Comparison of ENCODE assay signal across 8 cellular contexts in the genomic region with DNA sequence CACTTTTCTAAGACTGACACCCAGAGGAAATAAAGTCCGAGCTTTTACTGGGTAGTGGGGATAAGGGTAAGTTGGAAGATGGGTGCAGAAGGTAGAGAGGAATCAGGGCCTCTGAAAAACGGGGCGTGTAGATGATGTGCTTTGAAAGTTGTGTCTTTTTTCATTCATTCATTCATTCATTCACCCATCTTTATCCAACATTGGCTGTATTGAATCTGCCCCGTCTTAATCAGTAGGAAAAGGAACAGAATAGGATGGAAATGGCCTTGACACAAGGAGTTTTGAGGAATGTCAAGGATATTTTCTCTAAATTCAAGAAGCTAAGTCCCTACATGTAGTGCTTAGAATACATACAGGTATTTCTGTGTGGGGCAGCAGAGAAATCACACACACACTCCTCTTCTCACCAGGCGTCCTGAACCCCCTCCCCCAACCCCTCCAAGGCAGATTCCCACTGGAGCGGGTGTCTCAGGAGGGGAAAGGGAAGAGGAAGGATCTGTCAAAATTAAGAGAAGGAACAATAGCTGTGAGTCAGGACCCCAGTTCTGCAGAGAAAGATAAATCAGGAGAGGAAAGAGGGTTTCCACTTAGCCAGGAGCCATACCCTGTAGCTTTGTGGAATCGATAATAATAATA. TPM values are rescaled to one million over a fixed set of nuclear protein-coding genes. Genes with fewer than 3 reads are reported as not detected.
DNase-seq lines count a peak whose midpoint lies in the region; ATAC-seq and TF ChIP-seq lines count a peak whose summit lies in the region.

No MANE protein-coding gene starts in this region.

- peaks cover 41% of the 10 kb centered on the region for H3K27me3 Mint-ChIP-seq in activated T-cell treated with anti-CD3 and anti-CD28 coated beads, Interleukin-2, amount 50 U/mL, for 24 hours

- whole genome bisulfite sequencing in lung, 2 donors, result 7 to 11% methylated on average over 7 of the region's 7 CpGs
- WGBS in tibial nerve, 2 donors, result 16 to 20% methylated on average over 7 of the region's 7 CpGs

- peaks cover 0 to 28% of the 10 kb centered on the region in 2 donors for H3K27me3 ChIP-seq in breast epithelium
- H3K27me3 ChIP-seq in lung (ENCODE audit: control insufficient read depth, insufficient read depth), result no peaks in the 10 kb centered on the region
- H3K27me3 ChIP-seq in tibial nerve, result peaks cover 0 to 39% of the 10 kb centered on the region in 2 donors

- no peak overlapping the region for H3K27ac Mint-ChIP-seq in activated T-cell treated with anti-CD3 and anti-CD28 coated beads, Interleukin-2, amount 50 U/mL, for 24 hours

- H3K9me3 Mint-ChIP-seq in activated T-cell treated with anti-CD3 and anti-CD28 coated beads, Interleukin-2, amount 50 U/mL, for 24 hours, result no peaks in the 10 kb centered on the region

- H3K36me3 ChIP-seq in breast epithelium (no peaks in the 10 kb centered on the region), lung (ENCODE audit: control insufficient read depth in 2 of 2, insufficient read depth in 2 of 2, low read length in 2 of 2) (no peaks in the 10 kb centered on the region), tibial nerve (no peaks in the 10 kb centered on the region)

- intact Hi-C loops in breast epithelium (cut with DNase I; ENCODE audit: low total_unique reads), result no loop called here

- TF ChIP-seq CTCF in breast epithelium (IDR thresholded peaks at IDR 0.05) (no peak), lung (IDR thresholded peaks at IDR 0.05; ENCODE audit: control extremely low read depth, extremely low read depth) (no peak), tibial nerve (IDR thresholded peaks at IDR 0.05) (no peak)

- H3K4me3 ChIP-seq in breast epithelium (peak overlapping the region; percentile 56 to 86 (median 59)), lung (peak overlapping the region; percentile 55), tibial nerve (peak overlapping the region; percentile 35 to 75 (median 69))

- peaks cover 7% of the 10 kb centered on the region for H3K4me1 Mint-ChIP-seq in activated T-cell treated with anti-CD3 and anti-CD28 coated beads, Interleukin-2, amount 50 U/mL, for 24 hours (ENCODE audit: low read depth)

- H3K36me3 Mint-ChIP-seq in activated T-cell treated with anti-CD3 and anti-CD28 coated beads, Interleukin-2, amount 50 U/mL, for 24 hours (ENCODE audit: low read depth), result no peaks in the 10 kb centered on the region

- H3K4me1 ChIP-seq in breast epithelium (no peaks in the 10 kb centered on the region), lung (ENCODE audit: control insufficient read depth in 2 of 2, insufficient read depth in 2 of 2, low read length in 2 of 2) (peaks cover 9 to 15% of the 10 kb centered on the region in 2 donors), tibial nerve (peaks cover 0 to 23% (median 8%) of the 10 kb centered on the region in 4 donors)

- peak; percentile 2 for DNase-seq in activated T-cell treated with anti-CD3 and anti-CD28 coated beads, Interleukin-2, amount 50 U/mL, for 24 hours
- no peak for DNase-seq in activated T-cell treated with anti-CD3 and anti-CD28 coated beads, Interleukin-2, amount 50 U/mL, for 1 hour
- DNase-seq in breast epithelium (ENCODE audit: low spot score in 2 of 2) (no peak), lung (ENCODE audit: low spot score) (no peak), tibial nerve (ENCODE audit: low spot score in 2 of 2) (no peak), mesenteric fat pad (ENCODE audit: low spot score) (no peak), NCI-H748 treated with DMSO at 0.1 percent for 48 hours (lab: John Stamatoyannopoulos, UW) (no peak), cerebellum (ENCODE audit: low spot score) (no peak)

- H3K27ac ChIP-seq in breast epithelium (no peak overlapping the region), lung (ENCODE audit: low read depth in 1 of 2, low read length in 1 of 2) (peak overlapping the region; percentile 62 to 65), tibial nerve (no peak overlapping the region)

- ATAC-seq in lung (ENCODE audit: insufficient read depth, low FRiP score), result no peak

- no peak for TF ChIP-seq EP300 in tibial nerve (IDR thresholded peaks at IDR 0.05)

- H3K4me3 Mint-ChIP-seq in activated T-cell treated with anti-CD3 and anti-CD28 coated beads, Interleukin-2, amount 50 U/mL, for 24 hours, result peak overlapping the region; percentile 74

- H3K9me3 ChIP-seq in breast epithelium (peaks cover 7 to 12% of the 10 kb centered on the region in 2 donors), lung (ENCODE audit: control insufficient read depth in 2 of 2, insufficient read depth in 1 of 2, low read length in 1 of 2) (peaks cover 0 to 7% of the 10 kb centered on the region in 2 donors), tibial nerve (peaks cover 0 to 12% (median 0%) of the 10 kb centered on the region in 4 donors)

- TF ChIP-seq POLR2A in breast epithelium (IDR thresholded peaks at IDR 0.05) (no peak), tibial nerve (IDR thresholded peaks at IDR 0.05) (no peak)

RNA-seq across cellular contexts. Expression of a gene that starts 13.9 kb away (rescaled TPM):
- total RNA-seq in breast epithelium, result 10 to 100 TPM in 1 of 3 donors, 1 to 10 TPM in 2; 3.0 to 15.7 (median 4.8) TPM
- 10 to 100 TPM; 31.8 to 48.3 TPM for total RNA-seq in lung
- 10 to 100 TPM; 12.9 to 56.2 TPM for polyA plus RNA-seq in lung
- 10 to 100 TPM in 1 of 4 donors, 1 to 10 TPM in 3; 4.2 to 12.0 (median 5.9) TPM for total RNA-seq in tibial nerve
- 54.1 TPM for total RNA-seq in mesenteric fat pad
- 1.4 TPM for total RNA-seq in cerebellum

Comparison
In these comparisons a context has a peak if more than half of its experiments do, and no peak if none do; other contexts are left out.
1. H3K27ac ChIP-seq: peak in lung (2 of 2); none in breast epithelium (0 of 2) and tibial nerve (0 of 4).
2. Peak in every context shown above with its lines, with median percentiles within 50 percentile points of each other: H3K4me3 ChIP-seq.